ENCODE assay signal across 8 cellular contexts in genomic region chr4:139301143-139301820, GRCh38. TPM values are rescaled to one million over a fixed set of nuclear protein-coding genes. Genes with fewer than 3 reads are reported as not detected.
DNase-seq lines count a peak whose midpoint lies in the region; ATAC-seq and TF ChIP-seq lines count a peak whose summit lies in the region.

TSS of gene NAA15 (plus strand) at chr4:139301505. CDS start at chr4:139301778, 273 bp downstream.

- H3K4me1 Mint-ChIP-seq in activated CD4-positive, alpha-beta T cell treated with anti-CD3 and anti-CD28 coated beads for 36 hours, result peaks cover 61% of the 10 kb centered on the region

- TF ChIP-seq CTCF in choroid plexus epithelial cell (conservative IDR thresholded peaks at IDR 0.05; ENCODE audit: low read depth, low read length), result peak; percentile 9

- CTCF ChIA-PET in activated CD4-positive, alpha-beta T cell treated with anti-CD3 and anti-CD28 coated beads for 36 hours (lab: Charles Lee), result interaction anchor here (0.6 to 2.3 kb wide), 14 partner anchors 9 to 353 kb away, joined by 3 to 10 read pairs (median 4); no protein-coding TSS in a partner anchor

- H3K27me3 Mint-ChIP-seq in activated CD4-positive, alpha-beta T cell treated with anti-CD3 and anti-CD28 coated beads for 36 hours, result no peaks in the 10 kb centered on the region

- H3K36me3 Mint-ChIP-seq in activated CD4-positive, alpha-beta T cell treated with anti-CD3 and anti-CD28 coated beads for 36 hours (ENCODE audit: low read depth), result peaks cover 43% of the 10 kb centered on the region

- ATAC-seq in HG03442 (IDR thresholded peaks at IDR 0.05; ENCODE audit: unreplicated experiment), result peak; percentile 80
- ATAC-seq in activated CD4-positive, alpha-beta T cell treated with anti-CD3 and anti-CD28 coated beads for 36 hours, result peak; percentile 89

- POLR2A ChIA-PET in activated CD4-positive, alpha-beta T cell treated with anti-CD3 and anti-CD28 coated beads for 36 hours (lab: Charles Lee), result interaction anchor here (0.6 to 3.4 kb wide), 11 partner anchors 9 to 287 kb away, joined by 3 to 34 read pairs (median 6); partner anchors contain the start of genes ELF2 and SETD7

- H3K4me3 Mint-ChIP-seq in activated CD4-positive, alpha-beta T cell treated with anti-CD3 and anti-CD28 coated beads for 36 hours, result peak within 1 kb of the TSS; percentile 98

- peak within 1 kb of the TSS; percentile 98 for H3K4me3 ChIP-seq in choroid plexus epithelial cell (ENCODE audit: low read depth, low read length)

- H3K27ac Mint-ChIP-seq in activated CD4-positive, alpha-beta T cell treated with anti-CD3 and anti-CD28 coated beads for 36 hours, result peak within 1 kb of the TSS; percentile 96

- intact Hi-C loops in activated CD4-positive, alpha-beta T cell treated with anti-CD3 and anti-CD28 coated beads for 36 hours (cut with DNase I, micrococcal nuclease), result loop anchor here (1.0 to 5.0 kb wide), 9 partner anchors 35 to 1221 kb away; partner anchors contain the start of genes ELF2 (in 2 of the 2), ELMOD2 (in 2 of the 2), NOCT (in 2 of the 2) and SETD7 (in 1 of the 2)

- H3K9me3 Mint-ChIP-seq in activated CD4-positive, alpha-beta T cell treated with anti-CD3 and anti-CD28 coated beads for 36 hours (ENCODE audit: low read depth), result peaks cover 5% of the 10 kb centered on the region

- DNase-seq in Ammon's horn (ENCODE audit: low spot score), result peak; percentile 97
- peak; percentile 82 for DNase-seq in GM19238 (ENCODE audit: insufficient read length, low spot score)
- DNase-seq in NCI-H524 (lab: John Stamatoyannopoulos, UW), result peak; percentile 88 to 95
- DNase-seq in activated CD4-positive, alpha-beta T cell treated with anti-CD3 and anti-CD28 coated beads for 36 hours, result peak; percentile 99
- peak; percentile 98 for DNase-seq in choroid plexus epithelial cell (ENCODE audit: low read depth)
- peak; percentile 96 for DNase-seq in kidney glomerular epithelial cell (lab: John Stamatoyannopoulos, UW)
- peak; percentile 91 to 93 for DNase-seq in stimulated activated CD4-positive, alpha-beta T cell treated with anti-CD3 and anti-CD28 coated beads, Interleukin-1b, Interleukin-23, amount 100 ng/mL, for 1 hour (ENCODE audit: low read depth in 2 of 2)

RNA-seq across cellular contexts. Expression of gene NAA15, which starts in this region (rescaled TPM):
- total RNA-seq in activated CD4-positive, alpha-beta T cell treated with anti-CD3 and anti-CD28 coated beads for 36 hours, result 100 to 1,000 TPM in 1 of 2 experiments, 10 to 100 TPM in 1; 64.3 to 113 TPM

Comparison
In these comparisons a context has a peak if more than half of its experiments do, and no peak if none do; other contexts are left out.
1. Peak in every context shown above with its lines: DNase-seq, ATAC-seq and H3K4me3 ChIP-seq.